Comparison of ENCODE assay signal across 8 cellular contexts in the genomic region with DNA sequence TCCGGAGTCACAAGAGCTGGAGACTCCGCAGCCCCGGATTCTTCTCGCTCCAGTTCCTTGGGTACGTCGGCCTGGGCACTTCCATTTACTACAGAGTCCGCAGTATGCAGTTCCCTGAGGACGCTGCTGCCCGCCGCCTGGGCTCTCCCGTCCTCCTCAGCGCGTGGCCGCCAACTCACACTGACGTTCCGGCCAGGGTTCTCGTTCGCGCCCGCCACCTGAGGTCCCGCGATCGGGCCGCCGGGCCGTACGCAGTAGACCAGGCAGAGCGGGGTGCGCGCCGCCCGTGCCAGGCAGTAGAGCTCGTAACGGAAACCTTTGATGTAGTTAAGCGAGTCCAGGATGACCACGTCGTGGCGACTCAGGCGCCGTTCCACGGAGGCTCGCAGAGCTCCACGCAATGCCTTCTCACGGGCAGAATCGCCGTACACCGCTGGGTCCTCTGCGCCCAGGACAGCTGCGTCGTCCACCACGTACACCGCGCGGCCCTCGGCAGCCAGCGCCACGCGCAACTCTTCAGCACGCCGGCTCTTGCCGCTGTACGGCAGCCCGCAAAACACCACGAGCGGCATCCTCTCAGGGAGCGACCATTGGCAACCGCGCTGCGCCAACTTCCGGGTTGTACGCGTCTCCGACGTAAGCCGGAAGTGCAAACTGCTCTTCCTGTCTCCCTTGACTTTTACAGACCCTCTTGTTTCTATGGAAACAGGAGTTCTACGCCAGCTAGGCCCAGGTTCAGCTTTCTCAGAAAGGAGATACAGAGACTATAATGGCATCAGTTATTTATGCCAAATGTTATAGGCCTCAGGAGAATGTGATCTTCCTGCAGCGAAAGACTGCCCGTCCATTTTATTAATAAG. TPM values are rescaled to one million over a fixed set of nuclear protein-coding genes. Genes with fewer than 3 reads are reported as not detected.
A peak's percentile ranks its signal among the peaks of the same experiment; 100 is the strongest.
DNase-seq lines count a peak whose midpoint lies in the region; ATAC-seq and TF ChIP-seq lines count a peak whose summit lies in the region.

A gene with protein sequence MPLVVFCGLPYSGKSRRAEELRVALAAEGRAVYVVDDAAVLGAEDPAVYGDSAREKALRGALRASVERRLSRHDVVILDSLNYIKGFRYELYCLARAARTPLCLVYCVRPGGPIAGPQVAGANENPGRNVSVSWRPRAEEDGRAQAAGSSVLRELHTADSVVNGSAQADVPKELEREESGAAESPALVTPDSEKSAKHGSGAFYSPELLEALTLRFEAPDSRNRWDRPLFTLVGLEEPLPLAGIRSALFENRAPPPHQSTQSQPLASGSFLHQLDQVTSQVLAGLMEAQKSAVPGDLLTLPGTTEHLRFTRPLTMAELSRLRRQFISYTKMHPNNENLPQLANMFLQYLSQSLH (minus strand): TSS at position 621 of the 860 bp plus-strand sequence. CDS start 49 bp downstream, at position 572.

- DNase-seq in GM10266 (ENCODE audit: extremely low spot score) (peak; percentile 88), NCI-H1105 (lab: John Stamatoyannopoulos, UW) (peak; percentile 96), SKM-1 treated with dmso at 0.1 percent for 144 hours (lab: John Stamatoyannopoulos, UW; ENCODE audit: unreplicated experiment) (peak; percentile 83), glutamatergic neuron (peak; percentile 85), osteocyte (ENCODE audit: extremely low spot score, unreplicated experiment) (peak; percentile 92)

- ATAC-seq in HG02642 (IDR thresholded peaks at IDR 0.05; ENCODE audit: poor library complexity, unreplicated experiment) = peak; percentile 88

- TF ChIP-seq CTCF in GM10266 (IDR thresholded peaks at IDR 0.05; ENCODE audit: control insufficient read depth, insufficient read depth, low read depth, missing control alignments) = no peak
- TF ChIP-seq CTCF in glutamatergic neuron (IDR thresholded peaks at IDR 0.05; ENCODE audit: partially characterized antibody, unreplicated experiment) = no peak
- TF ChIP-seq CTCF in osteocyte (IDR thresholded peaks at IDR 0.05) = no peak

- peak within 1 kb of the TSS; percentile 55 for H3K4me3 ChIP-seq in thymus (ENCODE audit: low read length)

- 3% methylated on average over 78 of the region's 78 CpGs for WGBS in thymus

- peak within 1 kb of the TSS; percentile 81 for H3K27ac ChIP-seq in thymus (ENCODE audit: low read depth)

- H3K27ac Mint-ChIP-seq in activated naive CD8-positive, alpha-beta T cell = peak within 1 kb of the TSS; percentile 96
- H3K27ac Mint-ChIP-seq in glutamatergic neuron (ENCODE audit: unreplicated experiment) = peak within 1 kb of the TSS; percentile 64
- peak within 1 kb of the TSS; percentile 97 for H3K27ac Mint-ChIP-seq in osteocyte (ENCODE audit: unreplicated experiment)

- H3K27me3 ChIP-seq in thymus (ENCODE audit: control insufficient read depth, insufficient read depth) = no peaks in the 10 kb centered on the region

- peaks cover 8% of the 10 kb centered on the region for H3K4me1 ChIP-seq in thymus (ENCODE audit: control insufficient read depth, insufficient read depth, low read length)

- peaks cover 10% of the 10 kb centered on the region for H3K36me3 ChIP-seq in thymus (ENCODE audit: control insufficient read depth, insufficient read depth)

- H3K9me3 ChIP-seq in thymus (ENCODE audit: control insufficient read depth) = no peaks in the 10 kb centered on the region

- no peaks in the 10 kb centered on the region for H3K9me3 Mint-ChIP-seq in activated naive CD8-positive, alpha-beta T cell (ENCODE audit: low read depth)
- H3K9me3 Mint-ChIP-seq in glutamatergic neuron (ENCODE audit: unreplicated experiment) = peaks cover 5% of the 10 kb centered on the region
- H3K9me3 Mint-ChIP-seq in osteocyte (ENCODE audit: unreplicated experiment) = no peaks in the 10 kb centered on the region

- H3K4me1 Mint-ChIP-seq in activated naive CD8-positive, alpha-beta T cell (ENCODE audit: low read depth) = peaks cover 30% of the 10 kb centered on the region
- H3K4me1 Mint-ChIP-seq in glutamatergic neuron (ENCODE audit: low read depth, unreplicated experiment) (peaks cover 12% of the 10 kb centered on the region), osteocyte (ENCODE audit: unreplicated experiment) (peaks cover 39% of the 10 kb centered on the region)

- peak within 1 kb of the TSS; percentile 95 for H3K4me3 Mint-ChIP-seq in activated naive CD8-positive, alpha-beta T cell
- H3K4me3 Mint-ChIP-seq in glutamatergic neuron (ENCODE audit: unreplicated experiment) (peak within 1 kb of the TSS; percentile 93), osteocyte (ENCODE audit: unreplicated experiment) (peak within 1 kb of the TSS; percentile 94)

- no peaks in the 10 kb centered on the region for H3K27me3 Mint-ChIP-seq in activated naive CD8-positive, alpha-beta T cell
- H3K27me3 Mint-ChIP-seq in glutamatergic neuron (ENCODE audit: unreplicated experiment) = peaks cover 4% of the 10 kb centered on the region
- H3K27me3 Mint-ChIP-seq in osteocyte (ENCODE audit: unreplicated experiment) = no peaks in the 10 kb centered on the region

- peaks cover 14% of the 10 kb centered on the region for H3K36me3 Mint-ChIP-seq in activated naive CD8-positive, alpha-beta T cell
- H3K36me3 Mint-ChIP-seq in glutamatergic neuron (ENCODE audit: unreplicated experiment) (no peaks in the 10 kb centered on the region), osteocyte (ENCODE audit: unreplicated experiment) (peaks cover 11% of the 10 kb centered on the region)

RNA-seq across cellular contexts. Expression of the gene that starts here (rescaled TPM):
- 8.6 TPM for total RNA-seq in glutamatergic neuron (ENCODE audit: unreplicated experiment)
- 9.5 and 9.9 TPM in 2 replicates for total RNA-seq in osteocyte
- 11.1 TPM for polyA plus RNA-seq in thymus

Comparison
In these comparisons a context has a peak if more than half of its experiments do, and no peak if none do; other contexts are left out.
1. Peak in every context shown above with its lines: DNase-seq, ATAC-seq, H3K4me3 ChIP-seq and H3K27ac ChIP-seq.